6 cellular contexts compared by ENCODE assay signal in genomic region chr17:75865409-75866188, GRCh38. TPM values are rescaled to one million over a fixed set of nuclear protein-coding genes. Genes with fewer than 3 reads are reported as not detected.
A peak's percentile ranks its signal among the peaks of the same experiment; 100 is the strongest.
DNase-seq lines count a peak whose midpoint lies in the region; ATAC-seq and TF ChIP-seq lines count a peak whose summit lies in the region.
"Not testable (repeated sequence)": the region's sequence is repeated elsewhere in the genome, so short reads cannot be mapped to it uniquely, and the experiment has no call there.

No MANE protein-coding gene starts in this region.

- H3K4me1 Mint-ChIP-seq in activated T-cell treated with anti-CD3 and anti-CD28 coated beads, Interleukin-2, amount 50 U/mL, for 24 hours (ENCODE audit: low read depth), result peaks cover 18% of the 10 kb centered on the region
- not testable (repeated sequence) for H3K4me1 Mint-ChIP-seq in endothelial cell (ENCODE audit: unreplicated experiment)
- H3K4me1 Mint-ChIP-seq in stimulated activated naive CD8-positive, alpha-beta T cell treated with anti-CD3 and anti-CD28 coated beads, Interleukin-15, amount 100 ng/mL, for 72 hours, result peaks cover 22% of the 10 kb centered on the region

- H2BK12ac ChIP-seq in mesenchymal stem cell (ENCODE audit: low read length in 2 of 2), result peak overlapping the region; percentile 70 to 95

- peak overlapping the region; percentile 78 for H3K27ac ChIP-seq in BLaER1
- not testable (repeated sequence) for H3K27ac ChIP-seq in mesenchymal stem cell (ENCODE audit: low read length, poor library complexity, severe bottlenecking)

- peak overlapping the region; percentile 75 for H2BK120ac ChIP-seq in mesenchymal stem cell (ENCODE audit: low read depth, low read length)

- not testable (repeated sequence) for H3K36me3 ChIP-seq in BLaER1; NT2/D1 (ENCODE audit: insufficient read depth, insufficient read length, low read length); mesenchymal stem cell (ENCODE audit: control insufficient read depth in 1 of 2, insufficient read depth in 2 of 2, low read depth in 1 of 2, low read length in 2 of 2)

- H3K4me3 ChIP-seq in BLaER1; NT2/D1 (ENCODE audit: insufficient read length, low read depth); mesenchymal stem cell (ENCODE audit: insufficient read depth in 1 of 2, low read depth in 1 of 2, low read length in 2 of 2): not testable (repeated sequence)

- H3K9ac ChIP-seq in BLaER1, result not testable (repeated sequence)
- peak overlapping the region; percentile 27 for H3K9ac ChIP-seq in NT2/D1 (ENCODE audit: insufficient read length, low read depth)
- peak overlapping the region; percentile 69 for H3K9ac ChIP-seq in mesenchymal stem cell (ENCODE audit: low read length)

- not testable (repeated sequence) for ATAC-seq in stimulated activated naive CD8-positive, alpha-beta T cell treated with anti-CD3 and anti-CD28 coated beads, Interleukin-15, amount 100 ng/mL, for 72 hours

- WGBS in mesenchymal stem cell, result 88% methylated on average over 14 of the region's 17 CpGs

- H3K14ac ChIP-seq in mesenchymal stem cell (ENCODE audit: low read length in 2 of 2), result not testable (repeated sequence)

- H3K9me3 ChIP-seq in BLaER1; NT2/D1 (ENCODE audit: insufficient read depth, low read length); mesenchymal stem cell (ENCODE audit: control insufficient read depth, low read length): not testable (repeated sequence)

- H3K27ac Mint-ChIP-seq in activated T-cell treated with anti-CD3 and anti-CD28 coated beads, Interleukin-2, amount 50 U/mL, for 24 hours, result peak overlapping the region; percentile 18
- peak overlapping the region; percentile 16 for H3K27ac Mint-ChIP-seq in endothelial cell (ENCODE audit: unreplicated experiment)
- H3K27ac Mint-ChIP-seq in stimulated activated naive CD8-positive, alpha-beta T cell treated with anti-CD3 and anti-CD28 coated beads, Interleukin-15, amount 100 ng/mL, for 72 hours, result peak overlapping the region; percentile 52 to 59

- H3K4me2 ChIP-seq in BLaER1, result peak overlapping the region; percentile 69
- H3K4me2 ChIP-seq in mesenchymal stem cell (ENCODE audit: low read length, poor library complexity, severe bottlenecking), result not testable (repeated sequence)

- peak overlapping the region; percentile 71 for H4K91ac ChIP-seq in mesenchymal stem cell (ENCODE audit: low read length)

- not testable (repeated sequence) for H3K27me3 Mint-ChIP-seq in activated T-cell treated with anti-CD3 and anti-CD28 coated beads, Interleukin-2, amount 50 U/mL, for 24 hours; endothelial cell (ENCODE audit: unreplicated experiment); stimulated activated naive CD8-positive, alpha-beta T cell treated with anti-CD3 and anti-CD28 coated beads, Interleukin-15, amount 100 ng/mL, for 72 hours

- not testable (repeated sequence) for H3K23ac ChIP-seq in mesenchymal stem cell (ENCODE audit: low read length in 2 of 2)

- peak overlapping the region; percentile 71 to 83 for H3K18ac ChIP-seq in mesenchymal stem cell (ENCODE audit: low read depth in 1 of 2, low read length in 2 of 2)

- H2BK15ac ChIP-seq in mesenchymal stem cell (ENCODE audit: low read depth, poor library complexity, severe bottlenecking), result not testable (repeated sequence)

- H2AK5ac ChIP-seq in mesenchymal stem cell (ENCODE audit: low read length, severe bottlenecking), result not testable (repeated sequence)

- not testable (repeated sequence) for H3K27me3 ChIP-seq in BLaER1; NT2/D1 (ENCODE audit: insufficient read depth, insufficient read length); mesenchymal stem cell (ENCODE audit: control insufficient read depth in 1 of 2, insufficient read depth in 1 of 2, low read length in 2 of 2)

- H3K9me3 Mint-ChIP-seq in activated T-cell treated with anti-CD3 and anti-CD28 coated beads, Interleukin-2, amount 50 U/mL, for 24 hours; endothelial cell (ENCODE audit: unreplicated experiment); stimulated activated naive CD8-positive, alpha-beta T cell treated with anti-CD3 and anti-CD28 coated beads, Interleukin-15, amount 100 ng/mL, for 72 hours: not testable (repeated sequence)

- peak overlapping the region; percentile 82 for H4K8ac ChIP-seq in mesenchymal stem cell (ENCODE audit: low read length)

- H2BK5ac ChIP-seq in mesenchymal stem cell (ENCODE audit: low read depth, low read length, poor library complexity, severe bottlenecking), result not testable (repeated sequence)

- peak overlapping the region; percentile 87 to 92 for H3K4ac ChIP-seq in mesenchymal stem cell (ENCODE audit: low read depth in 1 of 2, low read length in 2 of 2)

- not testable (repeated sequence) for TF ChIP-seq CTCF in endothelial cell (IDR thresholded peaks at IDR 0.05; ENCODE audit: unreplicated experiment)

- peaks cover 56% of the 10 kb centered on the region for H3K4me1 ChIP-seq in BLaER1
- not testable (repeated sequence) for H3K4me1 ChIP-seq in NT2/D1 (ENCODE audit: insufficient read depth, insufficient read length); mesenchymal stem cell (ENCODE audit: control insufficient read depth, insufficient read depth, low read depth, low read length)

- not testable (repeated sequence) for H2AFZ ChIP-seq in mesenchymal stem cell (ENCODE audit: low read depth, low read length)

- not testable (repeated sequence) for DNase-seq in NT2/D1 (ENCODE audit: low read depth, low spot score); activated T-cell treated with anti-CD3 and anti-CD28 coated beads, Interleukin-2, amount 50 U/mL, for 24 hours; endothelial cell (ENCODE audit: low spot score); mesenchymal stem cell; stimulated activated naive CD8-positive, alpha-beta T cell treated with anti-CD3 and anti-CD28 coated beads, Interleukin-15, amount 100 ng/mL, for 72 hours

- not testable (repeated sequence) for H3K36me3 Mint-ChIP-seq in activated T-cell treated with anti-CD3 and anti-CD28 coated beads, Interleukin-2, amount 50 U/mL, for 24 hours (ENCODE audit: low read depth); endothelial cell (ENCODE audit: low read depth, unreplicated experiment)

- not testable (repeated sequence) for H3K4me3 Mint-ChIP-seq in activated T-cell treated with anti-CD3 and anti-CD28 coated beads, Interleukin-2, amount 50 U/mL, for 24 hours; endothelial cell (ENCODE audit: unreplicated experiment)
- H3K4me3 Mint-ChIP-seq in stimulated activated naive CD8-positive, alpha-beta T cell treated with anti-CD3 and anti-CD28 coated beads, Interleukin-15, amount 100 ng/mL, for 72 hours, result peak overlapping the region in 1 of 2 donors; percentile 26

- H4K20me1 ChIP-seq in BLaER1, result not testable (repeated sequence)

- not testable (repeated sequence) for H3K79me1 ChIP-seq in mesenchymal stem cell (replicated peaks; ENCODE audit: low read length, poor library complexity, severe bottlenecking)

RNA-seq across cellular contexts. Expression of gene WBP2, which starts 10.5 kb away (rescaled TPM):
- 69.6 TPM for total RNA-seq in endothelial cell (ENCODE audit: unreplicated experiment)
- polyA plus RNA-seq in mesenchymal stem cell (2013, experiment 1 of 2), result 173 TPM
- 171 TPM for polyA plus RNA-seq in mesenchymal stem cell (2013, experiment 2 of 2)

RNA-seq across cellular contexts. Expression of gene TRIM47, which starts 12.8 kb away (rescaled TPM):
- 4.4 TPM for total RNA-seq in endothelial cell (ENCODE audit: unreplicated experiment)
- polyA plus RNA-seq in mesenchymal stem cell (2013, experiment 1 of 2), result 42.8 TPM
- 46.1 TPM for polyA plus RNA-seq in mesenchymal stem cell (2013, experiment 2 of 2)

RNA-seq across cellular contexts. Expression of gene UNC13D, which starts 21.4 kb away (rescaled TPM):
- total RNA-seq in endothelial cell (ENCODE audit: unreplicated experiment), result 11.5 TPM
- polyA plus RNA-seq in mesenchymal stem cell (2013, experiment 1 of 2), result 1.1 TPM
- 0.49 TPM for polyA plus RNA-seq in mesenchymal stem cell (2013, experiment 2 of 2)

RNA-seq across cellular contexts. Expression of gene TRIM65, which starts 31.2 kb away (rescaled TPM):
- 14.1 TPM for total RNA-seq in endothelial cell (ENCODE audit: unreplicated experiment)
- 15.7 TPM for polyA plus RNA-seq in mesenchymal stem cell (2013, experiment 1 of 2)
- 15.2 TPM for polyA plus RNA-seq in mesenchymal stem cell (2013, experiment 2 of 2)

RNA-seq across cellular contexts. Expression of gene MRPL38, which starts 39.1 kb away (rescaled TPM):
- total RNA-seq in endothelial cell (ENCODE audit: unreplicated experiment), result 78.2 TPM
- polyA plus RNA-seq in mesenchymal stem cell (2013, experiment 1 of 2), result 44.2 TPM
- polyA plus RNA-seq in mesenchymal stem cell (2013, experiment 2 of 2), result 41.8 TPM
